11 cellular contexts compared by ENCODE assay signal in genomic region chr11:96211433-96211832, GRCh38.
DNase-seq lines count a peak whose midpoint lies in the region; ATAC-seq and FAIRE-seq lines count a peak whose summit lies in the region.
"Had no signal": no experiment of that assay in that cellular context is flagged by ENCODE, and none has a peak within 500 bp of the region (broad histone marks: within the 10 kb centered on the region; RNA-seq: fewer than 3 reads in every experiment).

No MANE protein-coding gene starts in this region.

- peak overlapping the region; percentile 65 for H3K27ac ChIP-seq in naive thymus-derived CD4-positive, alpha-beta T cell (ENCODE audit: low read depth, low read length)
- no peak overlapping the region for H3K27ac ChIP-seq in substantia nigra (ENCODE audit: low read depth, low read length, poor library complexity, severe bottlenecking)
- H3K27ac ChIP-seq: BLaER1 had no signal

- no peaks in the 10 kb centered on the region for H3K36me3 ChIP-seq in naive thymus-derived CD4-positive, alpha-beta T cell (ENCODE audit: control insufficient read depth in 2 of 3, insufficient read depth in 3 of 3, low read length in 3 of 3)
- H3K36me3 ChIP-seq: BLaER1 had no signal

- CTCF ChIA-PET in naive thymus-derived CD4-positive, alpha-beta T cell (lab: Charles Lee) = interaction anchor here (0.7 to 1.3 kb wide), 2 partner anchors 19 to 131 kb away, joined by 3 to 5 read pairs; partner anchors contain the start of gene MAML2

- peak overlapping the region; percentile 99 for H3K27ac Mint-ChIP-seq in activated naive CD4-positive, alpha-beta T cell treated with anti-CD3 and anti-CD28 coated beads, Interleukin-2, amount 50 U/mL, for 24 hours
- H3K27ac Mint-ChIP-seq in naive thymus-derived CD4-positive, alpha-beta T cell = peak overlapping the region; percentile 60 to 99 (median 95)

- H3K36me3 Mint-ChIP-seq in activated naive CD4-positive, alpha-beta T cell treated with anti-CD3 and anti-CD28 coated beads, Interleukin-2, amount 50 U/mL, for 24 hours = peaks cover 15% of the 10 kb centered on the region
- peaks cover 0 to 14% (median 5%) of the 10 kb centered on the region in 5 donors for H3K36me3 Mint-ChIP-seq in naive thymus-derived CD4-positive, alpha-beta T cell

- no peaks in the 10 kb centered on the region for H3K9me3 ChIP-seq in naive thymus-derived CD4-positive, alpha-beta T cell (ENCODE audit: control insufficient read depth in 2 of 3, low read length in 3 of 3)
- H3K9me3 ChIP-seq: BLaER1 had no signal

- peak; percentile 31 for ATAC-seq in naive thymus-derived CD4-positive, alpha-beta T cell
- ATAC-seq in GM21381 (IDR thresholded peaks at IDR 0.05; ENCODE audit: unreplicated experiment) = no peak
- no peak for ATAC-seq in GM21367 (IDR thresholded peaks at IDR 0.05; ENCODE audit: unreplicated experiment)

- POLR2A ChIA-PET in naive thymus-derived CD4-positive, alpha-beta T cell (lab: Charles Lee) = interaction anchor here (0.6 to 0.9 kb wide), 5 partner anchors 11 to 384 kb away, joined by 3 to 5 read pairs (median 3); no protein-coding TSS in a partner anchor

- no peaks in the 10 kb centered on the region for H3K27me3 ChIP-seq in naive thymus-derived CD4-positive, alpha-beta T cell (ENCODE audit: control insufficient read depth in 2 of 2, insufficient read depth in 2 of 2, low read length in 2 of 2)
- H3K27me3 ChIP-seq: BLaER1 had no signal

- H3K27me3 Mint-ChIP-seq in activated naive CD4-positive, alpha-beta T cell treated with anti-CD3 and anti-CD28 coated beads, Interleukin-2, amount 50 U/mL, for 24 hours = no peaks in the 10 kb centered on the region
- no peaks in the 10 kb centered on the region for H3K27me3 Mint-ChIP-seq in naive thymus-derived CD4-positive, alpha-beta T cell

- peaks cover 94% of the 10 kb centered on the region for H3K4me1 Mint-ChIP-seq in activated naive CD4-positive, alpha-beta T cell treated with anti-CD3 and anti-CD28 coated beads, Interleukin-2, amount 50 U/mL, for 24 hours
- H3K4me1 Mint-ChIP-seq in naive thymus-derived CD4-positive, alpha-beta T cell = peaks cover 52 to 97% (median 89%) of the 10 kb centered on the region in 7 donors

- intact Hi-C loops in naive thymus-derived CD4-positive, alpha-beta T cell (cut with micrococcal nuclease) = no loop called here

- peak overlapping the region; percentile 72 for H3K4me3 Mint-ChIP-seq in activated naive CD4-positive, alpha-beta T cell treated with anti-CD3 and anti-CD28 coated beads, Interleukin-2, amount 50 U/mL, for 24 hours
- peak overlapping the region; percentile 37 to 78 (median 71) for H3K4me3 Mint-ChIP-seq in naive thymus-derived CD4-positive, alpha-beta T cell

- H3K4me3 ChIP-seq in naive thymus-derived CD4-positive, alpha-beta T cell (ENCODE audit: low read length) = no peak overlapping the region
- H3K4me3 ChIP-seq: BLaER1 had no signal

- FAIRE-seq in RCC 7860 (lab: Jason Lieb, UNC) = no peak
- FAIRE-seq: G401.6 had no signal

- peaks cover 6% of the 10 kb centered on the region for H3K9me3 Mint-ChIP-seq in activated naive CD4-positive, alpha-beta T cell treated with anti-CD3 and anti-CD28 coated beads, Interleukin-2, amount 50 U/mL, for 24 hours
- peaks cover 0 to 2% (median 0%) of the 10 kb centered on the region in 11 donors for H3K9me3 Mint-ChIP-seq in naive thymus-derived CD4-positive, alpha-beta T cell

- DNase-seq in stimulated activated CD4-positive, alpha-beta T cell treated with anti-CD3 and anti-CD28 coated beads, Interleukin-2, amount 100 ng/mL, for 4 hours (ENCODE audit: low read depth) = peak; percentile 44
- DNase-seq in stimulated activated CD4-positive, alpha-beta T cell treated with anti-CD3 and anti-CD28 coated beads, Interleukin-4, amount 100 ng/mL, for 1 hour = no peak
- DNase-seq in naive thymus-derived CD4-positive, alpha-beta T cell = peak in 5 of 9 donors; percentile 25 to 62 (median 41)
- DNase-seq in RCC 7860 (ENCODE audit: low spot score) (no peak), substantia nigra (lab: John Stamatoyannopoulos, UW) (no peak)
- DNase-seq: stimulated activated CD8-positive, alpha-beta memory T cell treated with anti-CD3 and anti-CD28 coated beads, Interleukin-4, amount 100 ng/mL, for 48 hours had no signal

- H3K4me1 ChIP-seq in naive thymus-derived CD4-positive, alpha-beta T cell (ENCODE audit: control insufficient read depth in 2 of 2, insufficient read depth in 2 of 2, low read length in 2 of 2) = peaks cover 72 to 92% of the 10 kb centered on the region in 2 donors

Comparison
In these comparisons a context has a peak if more than half of its experiments do, and no peak if none do; other contexts are left out.
1. DNase-seq: peak in stimulated activated CD4-positive, alpha-beta T cell treated with anti-CD3 and anti-CD28 coated beads, Interleukin-2, amount 100 ng/mL, for 4 hours (single experiment) and naive thymus-derived CD4-positive, alpha-beta T cell (5 of 9); none in stimulated activated CD4-positive, alpha-beta T cell treated with anti-CD3 and anti-CD28 coated beads, Interleukin-4, amount 100 ng/mL, for 1 hour (single experiment), RCC 7860 (single experiment) and substantia nigra (0 of 49).